In the genomic region with DNA sequence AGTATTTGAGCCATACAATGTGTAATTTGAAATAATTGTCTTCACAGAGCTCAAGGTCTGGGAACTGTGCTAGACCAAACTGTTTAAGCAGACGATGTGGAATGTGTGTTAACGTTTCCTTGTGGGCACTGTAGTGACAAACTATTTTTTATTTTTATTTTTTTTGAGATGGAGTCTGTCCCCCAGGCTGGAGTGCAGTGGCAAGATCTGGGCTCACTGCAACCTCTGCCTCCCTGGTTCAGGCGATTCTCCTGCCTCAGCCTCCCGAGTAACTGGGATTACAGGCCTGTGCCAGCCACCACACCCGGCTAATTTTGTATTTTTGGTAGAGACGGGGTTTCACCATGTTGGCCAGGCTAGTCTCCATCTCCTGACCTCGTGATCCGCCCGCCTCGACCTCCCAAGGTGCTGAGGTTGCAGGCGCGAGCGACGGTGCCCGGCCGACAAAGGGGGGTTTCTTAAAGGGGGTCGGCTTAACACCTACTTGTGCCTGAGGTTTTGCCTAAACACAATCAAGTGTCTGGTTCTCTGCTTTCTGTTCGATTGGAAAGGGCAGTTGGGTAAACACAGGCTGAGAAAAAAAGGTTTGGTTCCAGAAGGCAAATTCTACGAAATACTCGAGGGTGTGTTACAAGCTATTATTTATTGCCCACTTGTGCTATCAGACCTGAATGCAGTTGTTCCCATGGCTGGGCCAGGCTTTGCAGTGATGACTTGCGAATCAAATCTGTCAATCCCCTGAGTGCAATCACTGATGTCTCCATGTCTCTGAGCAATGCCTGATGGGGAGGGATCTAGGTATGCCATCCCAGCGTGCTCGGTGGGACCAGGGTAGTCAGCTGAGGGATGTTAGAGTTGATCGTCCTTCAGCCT, we compare ENCODE assay signal across 9 cellular contexts. TPM values are rescaled to one million over a fixed set of nuclear protein-coding genes. Genes with fewer than 3 reads are reported as not detected.
A peak's percentile ranks its signal among the peaks of the same experiment; 100 is the strongest.
DNase-seq lines count a peak whose midpoint lies in the region; ATAC-seq, FAIRE-seq and TF ChIP-seq lines count a peak whose summit lies in the region.
"Had no signal": no experiment of that assay in that cellular context is flagged by ENCODE, and none has a peak within 500 bp of the region (broad histone marks: within the 10 kb centered on the region; RNA-seq: fewer than 3 reads in every experiment).

No MANE protein-coding gene starts in this region.

- FAIRE-seq in K562 (lab: Jason Lieb, UNC) = no peak

- no TSS peak for BruUV-seq in K562 (replicated peaks; lab: Mats Ljungman, UMichigan)

- H3K4me3 Mint-ChIP-seq in activated naive CD4-positive, alpha-beta T cell treated with anti-CD3 and anti-CD28 coated beads, Interleukin-2, amount 10 ng/mL, durations not matched to agents 7 days and 5 days = peak overlapping the region; percentile 89

- H3K4me1 ChIP-seq in K562 (replicated peaks in 1 of 2; ENCODE audit: control insufficient read depth in 2 of 2, insufficient read depth in 2 of 2, low read length in 2 of 2) = peaks cover 19 to 22% of the 10 kb centered on the region in 2 experiments; a peak in 4 of 5 replicates
- peaks cover 12% of the 10 kb centered on the region for H3K4me1 ChIP-seq in mesenchymal stem cell (ENCODE audit: control insufficient read depth, insufficient read depth, low read depth, low read length)
- H3K4me1 ChIP-seq in upper lobe of right lung = peaks cover 19% of the 10 kb centered on the region

- no peaks in the 10 kb centered on the region for H3K27me3 Mint-ChIP-seq in activated naive CD4-positive, alpha-beta T cell treated with anti-CD3 and anti-CD28 coated beads, Interleukin-2, amount 10 ng/mL, durations not matched to agents 7 days and 5 days

- CTCF ChIA-PET in activated naive CD4-positive, alpha-beta T cell treated with anti-CD3 and anti-CD28 coated beads, Interleukin-2, amount 10 ng/mL, durations not matched to agents 7 days and 5 days (lab: Charles Lee) = interaction anchor here (1.6 to 2.1 kb wide), 3 partner anchors 10 to 132 kb away, joined by 4 to 8 read pairs (median 6); a partner anchor contains a TSS
- CTCF ChIA-PET in K562 (lab: Yijun Ruan, JAX; ENCODE audit: low intra/inter-chr PET ratio) = no interaction called here

- H3K27ac Mint-ChIP-seq in activated naive CD4-positive, alpha-beta T cell treated with anti-CD3 and anti-CD28 coated beads, Interleukin-2, amount 10 ng/mL, durations not matched to agents 7 days and 5 days = peak overlapping the region; percentile 88

- H3K23ac ChIP-seq in mesenchymal stem cell (ENCODE audit: low read length in 2 of 2) = peak overlapping the region in 1 of 2 experiments; percentile 65

- in situ Hi-C loops in K562 (cut with MboI) = no loop called here

- H2AFZ ChIP-seq in K562 (ENCODE audit: low read depth, low read length) (no peak overlapping the region), mesenchymal stem cell (ENCODE audit: low read depth, low read length) (no peak overlapping the region)

- H2BK120ac ChIP-seq in mesenchymal stem cell (ENCODE audit: low read depth, low read length) = no peak overlapping the region

- ATAC-seq in K562 (no peak), upper lobe of right lung (no peak), GM21526 (IDR thresholded peaks at IDR 0.05; ENCODE audit: low FRiP score, unreplicated experiment) (no peak)

- no peak overlapping the region for H2BK5ac ChIP-seq in mesenchymal stem cell (ENCODE audit: low read depth, low read length, poor library complexity, severe bottlenecking)

- H3K79me2 ChIP-seq in K562 (ENCODE audit: control insufficient read depth, insufficient read depth, low read length) = peaks cover 60% of the 10 kb centered on the region

- H2AK5ac ChIP-seq in mesenchymal stem cell (ENCODE audit: low read length, severe bottlenecking) = peak overlapping the region; percentile 7

- H3K36me3 ChIP-seq in K562 (ENCODE audit: control insufficient read depth, insufficient read depth, low read length) (peaks cover 61% of the 10 kb centered on the region), mesenchymal stem cell (ENCODE audit: control insufficient read depth in 1 of 2, insufficient read depth in 2 of 2, low read depth in 1 of 2, low read length in 2 of 2) (peaks cover 48 to 50% of the 10 kb centered on the region in 2 experiments), upper lobe of right lung (peaks cover 51% of the 10 kb centered on the region)

- peaks cover 52% of the 10 kb centered on the region for H3K36me3 Mint-ChIP-seq in activated naive CD4-positive, alpha-beta T cell treated with anti-CD3 and anti-CD28 coated beads, Interleukin-2, amount 10 ng/mL, durations not matched to agents 7 days and 5 days

- H3K27me3 ChIP-seq in K562 (ENCODE audit: control insufficient read depth in 2 of 2, insufficient read depth in 2 of 2, low read length in 2 of 2) (no peaks in the 10 kb centered on the region), mesenchymal stem cell (ENCODE audit: control insufficient read depth in 1 of 2, insufficient read depth in 1 of 2, low read length in 2 of 2) (no peaks in the 10 kb centered on the region), upper lobe of right lung (no peaks in the 10 kb centered on the region)

- peak overlapping the region; percentile 97 for H3K4me2 ChIP-seq in K562 (ENCODE audit: insufficient read depth, low read length)
- peak overlapping the region; percentile 91 for H3K4me2 ChIP-seq in mesenchymal stem cell (ENCODE audit: low read length, poor library complexity, severe bottlenecking)

- peaks cover 39% of the 10 kb centered on the region for H4K20me1 ChIP-seq in K562 (replicated peaks; ENCODE audit: control insufficient read depth, insufficient read depth, low read length)

- H3K27ac ChIP-seq in K562 (ENCODE audit: extremely low read depth, low read depth, low read length) (peak overlapping the region; percentile 80), mesenchymal stem cell (ENCODE audit: low read length, poor library complexity, severe bottlenecking) (peak overlapping the region; percentile 45), upper lobe of right lung (peak overlapping the region; percentile 96)

- peaks cover 15% of the 10 kb centered on the region for H3K9me1 ChIP-seq in K562 (ENCODE audit: control insufficient read depth, insufficient read depth, low read length)

- DNase-seq in activated naive CD4-positive, alpha-beta T cell treated with anti-CD3 and anti-CD28 coated beads, Interleukin-2, amount 10 ng/mL, durations not matched to agents 7 days and 5 days = no peak
- no peak for DNase-seq in activated naive CD4-positive, alpha-beta T cell (lab: John Stamatoyannopoulos, UW)
- DNase-seq in K562 (ENCODE audit: extremely low read depth in 1 of 4, low spot score in 3 of 4) = no peak
- no peak for DNase-seq in mesenchymal stem cell
- no peak for DNase-seq in upper lobe of right lung
- DNase-seq in NCI-H748 treated with DMSO at 0.1 percent for 48 hours (lab: John Stamatoyannopoulos, UW) = no peak
- DNase-seq in NCI-H82 (lab: John Stamatoyannopoulos, UW) = no peak
- DNase-seq: GDM1 had no signal

- TF ChIP-seq EP300 in K562 (IDR thresholded peaks at IDR 0.05; ENCODE audit: low read length) = no peak

- H3K18ac ChIP-seq in mesenchymal stem cell (ENCODE audit: low read depth in 1 of 2, low read length in 2 of 2) = peak overlapping the region in 1 of 2 experiments; percentile 61

- 1% methylated on average over 21 of the region's 24 CpGs for WGBS in K562 (ENCODE audit: insufficient coverage, low coverage, missing lambda C conversion rate)
- 25% methylated on average over 24 of the region's 24 CpGs for WGBS in mesenchymal stem cell

- intact Hi-C loops in K562 (cut with micrococcal nuclease) (loop anchor here (5.0 kb wide), 2 partner anchors 126 to 186 kb away; no protein-coding TSS in a partner anchor), upper lobe of right lung (cut with DNase I) (no loop called here)

- H3K4me3 ChIP-seq in K562 (peak overlapping the region; percentile 70), mesenchymal stem cell (ENCODE audit: insufficient read depth in 1 of 2, low read depth in 1 of 2, low read length in 2 of 2) (peak overlapping the region; percentile 97 to 99), upper lobe of right lung (peak overlapping the region; percentile 97)

- POLR2A ChIA-PET in K562 (lab: Yijun Ruan, JAX) = interaction anchor here (0.6 to 4.1 kb wide), 11 partner anchors 8 to 500 kb away, joined by 3 to 46 read pairs (median 3); a partner anchor contains a TSS

- no peak for TF ChIP-seq CTCF in K562 (IDR thresholded peaks at IDR 0.05 in 2 of 3, conservative IDR thresholded peaks at IDR 0.05 in 1 of 3; ENCODE audit: insufficient read depth in 2 of 3, low read depth in 1 of 3, low read length in 3 of 3)
- no peak for TF ChIP-seq CTCF in upper lobe of right lung (IDR thresholded peaks at IDR 0.05)

- H3K9me3 Mint-ChIP-seq in activated naive CD4-positive, alpha-beta T cell treated with anti-CD3 and anti-CD28 coated beads, Interleukin-2, amount 10 ng/mL, durations not matched to agents 7 days and 5 days = no peaks in the 10 kb centered on the region

- H3K4me1 Mint-ChIP-seq in activated naive CD4-positive, alpha-beta T cell treated with anti-CD3 and anti-CD28 coated beads, Interleukin-2, amount 10 ng/mL, durations not matched to agents 7 days and 5 days = peaks cover 66% of the 10 kb centered on the region

- no peak for TF ChIP-seq RAD21 in K562 (CRISPR knock-in tag; conservative IDR thresholded peaks at IDR 0.05 in 1 of 2, IDR thresholded peaks at IDR 0.05 in 1 of 2)

- H3K14ac ChIP-seq in mesenchymal stem cell (ENCODE audit: low read length in 2 of 2) = no peak overlapping the region

- no peak overlapping the region for H2BK15ac ChIP-seq in mesenchymal stem cell (ENCODE audit: low read depth, poor library complexity, severe bottlenecking)

- H4K8ac ChIP-seq in mesenchymal stem cell (ENCODE audit: low read length) = no peak overlapping the region

- H3K9ac ChIP-seq in K562 (ENCODE audit: insufficient read depth in 1 of 2, low read depth in 2 of 2, low read length in 2 of 2) (peak overlapping the region; percentile 94 to 99), mesenchymal stem cell (ENCODE audit: low read length) (peak overlapping the region; percentile 96)

- H4K91ac ChIP-seq in mesenchymal stem cell (ENCODE audit: low read length) = no peak overlapping the region

- H2BK12ac ChIP-seq in mesenchymal stem cell (ENCODE audit: low read length in 2 of 2) = no peak overlapping the region

- TF ChIP-seq POLR2A in K562 (conservative IDR thresholded peaks at IDR 0.05) = no peak

- peak overlapping the region in 1 of 2 experiments; percentile 81 for H3K4ac ChIP-seq in mesenchymal stem cell (ENCODE audit: low read depth in 1 of 2, low read length in 2 of 2)

- no peaks in the 10 kb centered on the region for H3K9me3 ChIP-seq in K562 (replicated peaks; ENCODE audit: control insufficient read depth, insufficient read depth, low read depth, low read length)
- no peaks in the 10 kb centered on the region for H3K9me3 ChIP-seq in mesenchymal stem cell (ENCODE audit: control insufficient read depth, low read length)
- no peaks in the 10 kb centered on the region for H3K9me3 ChIP-seq in upper lobe of right lung

- H3K79me1 ChIP-seq in mesenchymal stem cell (replicated peaks; ENCODE audit: low read length, poor library complexity, severe bottlenecking) = peaks cover 22% of the 10 kb centered on the region

RNA-seq across cellular contexts. Expression of a gene that starts 1.3 kb away (rescaled TPM):
- 996 and 1,662 TPM in 2 replicates for total RNA-seq in K562 (2011; cell fraction: chromatin; rRNA removed; ENCODE audit: low replicate concordance)
- total RNA-seq in K562 (2011; cell fraction: nucleolus; rRNA removed) = 1,111 and 1,184 TPM in 2 replicates
- total RNA-seq in K562 (2011; cell fraction: nucleoplasm; rRNA removed) = 825 and 908 TPM in 2 replicates
- 528 and 570 TPM in 2 replicates for total RNA-seq in K562 (2014; rRNA removed)
- total RNA-seq in K562 (2014; rRNA removed; fragmentation: Illumina TruSeq; extraction: Trizol) = 581 and 590 TPM in 2 replicates
- 631 and 697 TPM in 2 replicates for total RNA-seq in K562 (2015; rRNA removed; fragmentation: Illumina TruSeq; extraction: Trizol)
- 393 and 397 TPM in 2 replicates for total RNA-seq in K562 (2021)
- 376 and 404 TPM in 2 replicates for polyA plus RNA-seq in K562 (2011; rRNA removed)
- 226 and 291 TPM in 2 replicates for polyA plus RNA-seq in K562 (2011; cell fraction: cytosol; rRNA removed)
- polyA plus RNA-seq in K562 (2011; cell fraction: nucleus; rRNA removed) = 1,530 and 1,680 TPM in 2 replicates
- 190 and 399 TPM in 2 replicates for polyA plus RNA-seq in K562 (2012)
- 441 and 482 TPM in 2 replicates for polyA plus RNA-seq in K562 (2014; fragmentation: Illumina TruSeq; extraction: Trizol)
- polyA plus RNA-seq in K562 (2014; fragmentation: Nextera tagmentation; extraction: Ambion mirVana) = 100 to 1,000 TPM; 295 to 439 TPM
- polyA plus RNA-seq in K562 (2014; rRNA removed) = 427 and 428 TPM in 2 replicates
- 583 and 607 TPM in 2 replicates for polyA minus RNA-seq in K562 (2011; rRNA and poly(A)+ RNA removed)
- polyA minus RNA-seq in K562 (2011; cell fraction: cytosol; rRNA and poly(A)+ RNA removed) = 235 and 353 TPM in 2 replicates
- 490 and 782 TPM in 2 replicates for polyA minus RNA-seq in K562 (2011; cell fraction: nucleus; rRNA and poly(A)+ RNA removed)
- 94.9 TPM for polyA plus RNA-seq in mesenchymal stem cell (2013, experiment 1 of 2)
- 91.1 TPM for polyA plus RNA-seq in mesenchymal stem cell (2013, experiment 2 of 2)
- 88.4 TPM for total RNA-seq in upper lobe of right lung

RNA-seq across cellular contexts. Expression of a gene that starts 10.3 kb away (rescaled TPM):
- total RNA-seq in K562 (2011; cell fraction: chromatin; rRNA removed; ENCODE audit: low replicate concordance) = 210 and 456 TPM in 2 replicates
- total RNA-seq in K562 (2011; cell fraction: nucleolus; rRNA removed) = 264 and 268 TPM in 2 replicates
- 232 and 256 TPM in 2 replicates for total RNA-seq in K562 (2011; cell fraction: nucleoplasm; rRNA removed)
- total RNA-seq in K562 (2014; rRNA removed) (168 and 199 TPM in 2 replicates), K562 (2014; rRNA removed; fragmentation: Illumina TruSeq; extraction: Trizol) (122 and 130 TPM in 2 replicates), K562 (2015; rRNA removed; fragmentation: Illumina TruSeq; extraction: Trizol) (130 and 133 TPM in 2 replicates), K562 (2021) (148 and 157 TPM in 2 replicates), upper lobe of right lung (65.5 TPM)
- polyA plus RNA-seq in K562 (2011; rRNA removed) (224 and 343 TPM in 2 replicates), K562 (2014; fragmentation: Illumina TruSeq; extraction: Trizol) (151 and 155 TPM in 2 replicates), K562 (2014; fragmentation: Nextera tagmentation; extraction: Ambion mirVana) (10 to 100 TPM; 91.7 to 92.3 TPM), K562 (2014; rRNA removed) (196 and 222 TPM in 2 replicates)
- 241 and 417 TPM in 2 replicates for polyA plus RNA-seq in K562 (2011; cell fraction: cytosol; rRNA removed)
- 535 and 1,075 TPM in 2 replicates for polyA plus RNA-seq in K562 (2011; cell fraction: nucleus; rRNA removed)
- 97.1 and 153 TPM in 2 replicates for polyA plus RNA-seq in K562 (2012)
- 242 and 358 TPM in 2 replicates for polyA minus RNA-seq in K562 (2011; rRNA and poly(A)+ RNA removed)
- polyA minus RNA-seq in K562 (2011; cell fraction: cytosol; rRNA and poly(A)+ RNA removed) = 91.2 and 115 TPM in 2 replicates
- 85.5 and 190 TPM in 2 replicates for polyA minus RNA-seq in K562 (2011; cell fraction: nucleus; rRNA and poly(A)+ RNA removed)
- polyA plus RNA-seq in mesenchymal stem cell (2013, experiment 1 of 2) = 38.5 TPM
- 39.5 TPM for polyA plus RNA-seq in mesenchymal stem cell (2013, experiment 2 of 2)

RNA-seq across cellular contexts. Expression of a gene that starts 38.8 kb away (rescaled TPM):
- 0.25 and 0.62 TPM in 2 replicates for total RNA-seq in K562 (2011; cell fraction: chromatin; rRNA removed; ENCODE audit: low replicate concordance)
- 0.17 and 0.39 TPM in 2 replicates for total RNA-seq in K562 (2011; cell fraction: nucleolus; rRNA removed)
- not detected in 2 replicates for total RNA-seq in K562 (2011; cell fraction: nucleoplasm; rRNA removed)
- 0.09 TPM in 1 of 2 replicates, not detected in the other for total RNA-seq in K562 (2014; rRNA removed)
- total RNA-seq in K562 (2014; rRNA removed; fragmentation: Illumina TruSeq; extraction: Trizol) = not detected in 2 replicates
- not detected in 2 replicates for total RNA-seq in K562 (2015; rRNA removed; fragmentation: Illumina TruSeq; extraction: Trizol)
- not detected in 2 replicates for total RNA-seq in K562 (2021)
- polyA plus RNA-seq in K562 (2011; rRNA removed) = 0.04 TPM in 1 of 2 replicates, not detected in the other
- 0.03 and 0.16 TPM in 2 replicates for polyA plus RNA-seq in K562 (2011; cell fraction: cytosol; rRNA removed)
- 0.21 and 0.34 TPM in 2 replicates for polyA plus RNA-seq in K562 (2011; cell fraction: nucleus; rRNA removed)
- 0.32 TPM in 1 of 2 replicates, not detected in the other for polyA plus RNA-seq in K562 (2012)
- polyA plus RNA-seq in K562 (2014; fragmentation: Illumina TruSeq; extraction: Trizol) = not detected in 2 replicates
- polyA plus RNA-seq in K562 (2014; fragmentation: Nextera tagmentation; extraction: Ambion mirVana) = not detected
- polyA plus RNA-seq in K562 (2014; rRNA removed) = not detected in 2 replicates
- not detected in 2 replicates for polyA minus RNA-seq in K562 (2011; rRNA and poly(A)+ RNA removed)
- not detected in 2 replicates for polyA minus RNA-seq in K562 (2011; cell fraction: cytosol; rRNA and poly(A)+ RNA removed)
- 0.22 TPM in 1 of 2 replicates, not detected in the other for polyA minus RNA-seq in K562 (2011; cell fraction: nucleus; rRNA and poly(A)+ RNA removed)
- 2.1 TPM for polyA plus RNA-seq in mesenchymal stem cell (2013, experiment 1 of 2)
- polyA plus RNA-seq in mesenchymal stem cell (2013, experiment 2 of 2) = 0.47 TPM
- 19.5 TPM for total RNA-seq in upper lobe of right lung

Comparison
In these comparisons a context has a peak if more than half of its experiments do, and no peak if none do; other contexts are left out.
1. H3K27ac ChIP-seq: peak in every context shown above with its lines; median percentile 96 in upper lobe of right lung; 80 in K562; 45 in mesenchymal stem cell.
2. RNA of a gene that starts 38.8 kb away (total RNA-seq): 19.5 TPM in upper lobe of right lung (single experiment); 0.09 to 0.62 TPM in K562; every median in the first group is over 10 times any median in the second.
3. Peak in every context shown above with its lines, with median percentiles within 50 percentile points of each other: H3K4me3 ChIP-seq.